ENCODE assay signal across 8 cellular contexts in genomic region chr6:28267695-28268059, GRCh38. TPM values are rescaled to one million over a fixed set of nuclear protein-coding genes. Genes with fewer than 3 reads are reported as not detected.
DNase-seq lines count a peak whose midpoint lies in the region; ATAC-seq and TF ChIP-seq lines count a peak whose summit lies in the region.

No MANE protein-coding gene starts in this region.

- H3K4me1 ChIP-seq in hepatocyte (ENCODE audit: insufficient read depth) (peaks cover 6% of the 10 kb centered on the region), skeletal muscle tissue (ENCODE audit: control insufficient read depth in 3 of 3, insufficient read depth in 3 of 3, low read length in 3 of 3) (peaks cover 0 to 24% (median 13%) of the 10 kb centered on the region in 3 donors)

- DNase-seq in GM06990 (ENCODE audit: extremely low read depth, insufficient read length) (no peak), WERI-Rb-1 (no peak), hepatocyte (ENCODE audit: low spot score) (no peak), GM20000 (ENCODE audit: low spot score) (no peak), NCI-H187 treated with DMSO at 0.1 percent for 48 hours (lab: John Stamatoyannopoulos, UW) (no peak)

- WGBS in hepatocyte (ENCODE audit: low lambda C conversion rate, missing lambda C conversion rate): 15% methylated on average over 1 of the region's 1 CpG

- no peak for TF ChIP-seq CTCF in GM06990 (IDR thresholded peaks at IDR 0.05; ENCODE audit: insufficient read depth, low read length, poor library complexity, severe bottlenecking)
- TF ChIP-seq CTCF in WERI-Rb-1 (IDR thresholded peaks at IDR 0.05; ENCODE audit: low read depth, low read length): no peak
- TF ChIP-seq CTCF in hepatocyte (IDR thresholded peaks at IDR 0.05; ENCODE audit: poor library complexity): no peak
- no peak for TF ChIP-seq CTCF in GM20000 (IDR thresholded peaks at IDR 0.05; ENCODE audit: extremely low read depth, missing control alignments)

- no peaks in the 10 kb centered on the region for H3K9me2 ChIP-seq in hepatocyte (replicated peaks; ENCODE audit: insufficient read depth)

- H3K4me2 ChIP-seq in hepatocyte: peak overlapping the region; percentile 80

- H3K27me3 ChIP-seq in GM06990 (replicated peaks; ENCODE audit: control insufficient read depth, insufficient read depth, low read length) (no peaks in the 10 kb centered on the region), WERI-Rb-1 (ENCODE audit: insufficient read depth, low read depth, severe bottlenecking) (no peaks in the 10 kb centered on the region), hepatocyte (peaks cover 2% of the 10 kb centered on the region), skeletal muscle tissue (ENCODE audit: control insufficient read depth in 3 of 3, insufficient read depth in 3 of 3, low read length in 3 of 3) (no peaks in the 10 kb centered on the region)

- H3K9ac ChIP-seq in skeletal muscle tissue (ENCODE audit: low read depth in 1 of 3, low read length in 3 of 3): peak overlapping the region; percentile 74 to 91 (median 90)

- peak overlapping the region; percentile 87 for H3K27ac ChIP-seq in WERI-Rb-1
- peak overlapping the region; percentile 91 for H3K27ac ChIP-seq in hepatocyte
- H3K27ac ChIP-seq in skeletal muscle tissue (ENCODE audit: low read depth, low read length): peak overlapping the region; percentile 73

- no peaks in the 10 kb centered on the region for H3K9me3 ChIP-seq in WERI-Rb-1 (ENCODE audit: severe bottlenecking)
- H3K9me3 ChIP-seq in hepatocyte (ENCODE audit: low read depth): no peaks in the 10 kb centered on the region
- no peaks in the 10 kb centered on the region for H3K9me3 ChIP-seq in skeletal muscle tissue (ENCODE audit: control insufficient read depth in 3 of 3, low read length in 3 of 3)

- H3K4me3 ChIP-seq in GM06990 (replicated peaks; ENCODE audit: low read depth, low read length): peak overlapping the region; percentile 73
- H3K4me3 ChIP-seq in WERI-Rb-1 (ENCODE audit: low read depth, low read length): peak overlapping the region; percentile 78
- H3K4me3 ChIP-seq in hepatocyte: peak overlapping the region; percentile 62
- H3K4me3 ChIP-seq in skeletal muscle tissue (ENCODE audit: low read length in 3 of 3): peak overlapping the region; percentile 69 to 93 (median 88)

- ATAC-seq in HG03571 (IDR thresholded peaks at IDR 0.05; ENCODE audit: unreplicated experiment): no peak
- no peak for ATAC-seq in HG03432 (IDR thresholded peaks at IDR 0.05; ENCODE audit: unreplicated experiment)

- H3K79me2 ChIP-seq in hepatocyte: peaks cover 34% of the 10 kb centered on the region

- H2AFZ ChIP-seq in hepatocyte: peak overlapping the region; percentile 54

- no peaks in the 10 kb centered on the region for H4K20me1 ChIP-seq in hepatocyte (ENCODE audit: insufficient read depth, poor library complexity, severe bottlenecking)

- H3K36me3 ChIP-seq in GM06990 (ENCODE audit: control insufficient read depth, insufficient read depth, low read length) (peaks cover 3% of the 10 kb centered on the region; the same call in 1 of the 2 replicates), WERI-Rb-1 (peaks cover 15% of the 10 kb centered on the region), hepatocyte (replicated peaks; ENCODE audit: insufficient read depth, low read depth) (no peaks in the 10 kb centered on the region), skeletal muscle tissue (ENCODE audit: control insufficient read depth in 3 of 3, insufficient read depth in 3 of 3, low read length in 3 of 3) (peaks cover 2 to 11% (median 11%) of the 10 kb centered on the region in 3 donors)

RNA-seq across cellular contexts. Expression of gene ZSCAN26, which starts 0.7 kb away (rescaled TPM):
- total RNA-seq in hepatocyte (14.7 and 24.4 TPM in 2 replicates), skeletal muscle tissue (15.7 TPM)
- polyA plus RNA-seq in hepatocyte: 7.6 and 7.8 TPM in 2 replicates

RNA-seq across cellular contexts. Expression of gene NKAPL, which starts 8.6 kb away (rescaled TPM):
- 0.17 TPM in 1 of 2 replicates, not detected in the other for total RNA-seq in hepatocyte
- not detected in 2 replicates for polyA plus RNA-seq in hepatocyte
- 0.52 TPM for total RNA-seq in skeletal muscle tissue

RNA-seq across cellular contexts. Expression of gene PGBD1, which starts 13.7 kb away (rescaled TPM):
- total RNA-seq in hepatocyte: 5.1 and 6.2 TPM in 2 replicates
- polyA plus RNA-seq in hepatocyte: 2.5 and 3.1 TPM in 2 replicates
- 4.2 TPM for total RNA-seq in skeletal muscle tissue

RNA-seq across cellular contexts. Expression of gene ZKSCAN4, which starts 15.6 kb away (rescaled TPM):
- total RNA-seq in hepatocyte: 3.1 and 4.3 TPM in 2 replicates
- polyA plus RNA-seq in hepatocyte: 3.1 and 3.5 TPM in 2 replicates
- total RNA-seq in skeletal muscle tissue: 8.4 TPM

RNA-seq across cellular contexts. Expression of gene ZSCAN9, which starts 42.6 kb away (rescaled TPM):
- total RNA-seq in hepatocyte: 12.1 and 12.2 TPM in 2 replicates
- polyA plus RNA-seq in hepatocyte: 7.4 and 8.0 TPM in 2 replicates
- 18.8 TPM for total RNA-seq in skeletal muscle tissue
